Comparison of ENCODE assay signal across 20 cellular contexts in genomic region chr6:106257195-106257594, GRCh38.
DNase-seq lines count a peak whose midpoint lies in the region; ATAC-seq, FAIRE-seq and TF ChIP-seq lines count a peak whose summit lies in the region.
"Had no signal": no experiment of that assay in that cellular context is flagged by ENCODE, and none has a peak within 500 bp of the region (broad histone marks: within the 10 kb centered on the region; RNA-seq: fewer than 3 reads in every experiment).

No MANE protein-coding gene starts in this region.

- no peaks in the 10 kb centered on the region for H3K27me3 ChIP-seq in GM23338 (ENCODE audit: insufficient read depth)
- H3K27me3 ChIP-seq: adrenal gland, pancreas, sigmoid colon had no signal

- H3K9me2 ChIP-seq in GM23338 (ENCODE audit: insufficient read depth): no peaks in the 10 kb centered on the region

- H3K27me3 Mint-ChIP-seq in GM23338 (ENCODE audit: insufficient read depth, low read depth, poor library complexity): no peaks in the 10 kb centered on the region

- intact Hi-C loops in kidney (cut with DNase I): no loop called here

- H3K4me1 ChIP-seq in GM23338 (ENCODE audit: insufficient read depth) (no peaks in the 10 kb centered on the region), kidney (ENCODE audit: control insufficient read depth in 1 of 2, insufficient read depth in 1 of 2, low read depth in 1 of 2, low read length in 2 of 2) (no peaks in the 10 kb centered on the region)
- H3K4me1 ChIP-seq: pancreas had no signal

- no peaks in the 10 kb centered on the region; the same call in none of the 3 replicates for H3K36me3 Mint-ChIP-seq in GM23338 (ENCODE audit: low read depth)

- H4K20me1 ChIP-seq in GM23338 (replicated peaks; ENCODE audit: insufficient read depth): peaks cover 5% of the 10 kb centered on the region; the same call in 1 of the 2 replicates

- no peak overlapping the region for H2AFZ ChIP-seq in GM23338

- H3K4me1 Mint-ChIP-seq in GM23338: no peaks in the 10 kb centered on the region; the same call in 1 of the 3 replicates

- no peak for FAIRE-seq in kidney (lab: Jason Lieb, UNC)
- FAIRE-seq: endometrium, G401.6, GM12878, pancreas had no signal

- H3K79me2 ChIP-seq in GM23338 (replicated peaks; ENCODE audit: insufficient read depth): peaks cover 59% of the 10 kb centered on the region

- H3K4me3 Mint-ChIP-seq in GM23338: no peak overlapping the region

- DNase-seq in Daoy (ENCODE audit: low read depth) (peak; percentile 47), M059J (ENCODE audit: low read depth) (peak; percentile 80), SW480 (ENCODE audit: low spot score) (peak; percentile 7), fibroblast of the conjunctiva (ENCODE audit: low read depth) (peak; percentile 20), NCI-H2171 (lab: John Stamatoyannopoulos, UW) (no peak), GM23338 (ENCODE audit: low spot score) (no peak), kidney (no peak)
- no peak for DNase-seq in effector CD8-positive, alpha-beta T cell (lab: John Stamatoyannopoulos, UW)
- DNase-seq: activated CD4-positive, CD25-positive, alpha-beta regulatory T cell; adrenal gland; KG1; lower lobe of right lung; pancreas; SHP77; sigmoid colon; stimulated activated CD4-positive, alpha-beta T cell treated with anti-CD3 and anti-CD28 coated beads, Interleukin-2, amount 100 ng/mL, for 48 hours; T-helper 2 cell had no signal

- H3K9ac ChIP-seq in kidney (ENCODE audit: low read length in 2 of 2): no peak overlapping the region

- H3K9me3 Mint-ChIP-seq in GM23338: no peaks in the 10 kb centered on the region

- no peaks in the 10 kb centered on the region for H3F3A ChIP-seq in GM23338 (replicated peaks; ENCODE audit: low read depth)

- H3K4me3 ChIP-seq in GM23338 (no peak overlapping the region), kidney (ENCODE audit: low read length in 2 of 2) (no peak overlapping the region)
- H3K4me3 ChIP-seq: adrenal gland, GM12878, lower lobe of right lung, pancreas, sigmoid colon had no signal

- no peaks in the 10 kb centered on the region for H3K9me3 ChIP-seq in kidney (ENCODE audit: control insufficient read depth in 1 of 2, low read length in 2 of 2)
- H3K9me3 ChIP-seq: adrenal gland, lower lobe of right lung, pancreas, sigmoid colon had no signal

- no peak for TF ChIP-seq CTCF in GM23338 (conservative IDR thresholded peaks at IDR 0.05; ENCODE audit: low read depth in 2 of 2)
- no peak for TF ChIP-seq CTCF in kidney (IDR thresholded peaks at IDR 0.05; ENCODE audit: borderline replicate concordance, extremely low read depth, insufficient read depth)

- no peaks in the 10 kb centered on the region for H3K36me3 ChIP-seq in GM23338 (ENCODE audit: insufficient read depth)
- no peaks in the 10 kb centered on the region for H3K36me3 ChIP-seq in kidney (ENCODE audit: control insufficient read depth in 1 of 2, insufficient read depth in 2 of 2, low read length in 2 of 2)
- H3K36me3 ChIP-seq: adrenal gland, lower lobe of right lung, pancreas, sigmoid colon had no signal

- ATAC-seq in GM23338: no peak
- ATAC-seq: GM12878, lower lobe of right lung, pancreas had no signal

- H3K27ac ChIP-seq in GM23338 (ENCODE audit: low read depth): no peak overlapping the region
- H3K27ac ChIP-seq in kidney (ENCODE audit: low read depth in 2 of 2, low read length in 2 of 2): no peak overlapping the region
- H3K27ac ChIP-seq: adrenal gland, lower lobe of right lung, pancreas, sigmoid colon had no signal

- no peak overlapping the region for H3K27ac Mint-ChIP-seq in GM23338

- H3K4me2 ChIP-seq in GM23338: no peak overlapping the region

TF ChIP-seq in GM23338, 12 proteins besides CTCF, POLR2A, EP300 and RAD21:
- TF ChIP-seq ETS1 (IDR thresholded peaks at IDR 0.05): no peak
- no peak for TF ChIP-seq CREB1 (CRISPR knock-in tag; IDR thresholded peaks at IDR 0.05; ENCODE audit: low read depth)
- TF ChIP-seq EZH2 (IDR thresholded peaks at IDR 0.05; ENCODE audit: low read depth, unreplicated experiment): no peak
- no peak for TF ChIP-seq JUNB (IDR thresholded peaks at IDR 0.05; ENCODE audit: unreplicated experiment)
- TF ChIP-seq REST (IDR thresholded peaks at IDR 0.05; ENCODE audit: unreplicated experiment): no peak
- no peak for TF ChIP-seq EZH2phosphoT487 (IDR thresholded peaks at IDR 0.05; ENCODE audit: unreplicated experiment)

Comparison
In these comparisons a context has a peak if more than half of its experiments do, and no peak if none do; other contexts are left out.
1. DNase-seq: peak in Daoy (single experiment), M059J (single experiment), SW480 (single experiment) and fibroblast of the conjunctiva (single experiment); none in NCI-H2171 (single experiment), effector CD8-positive, alpha-beta T cell (single experiment), GM23338 (single experiment) and kidney (single experiment).